29 cellular contexts compared by ENCODE assay signal in the genomic region with DNA sequence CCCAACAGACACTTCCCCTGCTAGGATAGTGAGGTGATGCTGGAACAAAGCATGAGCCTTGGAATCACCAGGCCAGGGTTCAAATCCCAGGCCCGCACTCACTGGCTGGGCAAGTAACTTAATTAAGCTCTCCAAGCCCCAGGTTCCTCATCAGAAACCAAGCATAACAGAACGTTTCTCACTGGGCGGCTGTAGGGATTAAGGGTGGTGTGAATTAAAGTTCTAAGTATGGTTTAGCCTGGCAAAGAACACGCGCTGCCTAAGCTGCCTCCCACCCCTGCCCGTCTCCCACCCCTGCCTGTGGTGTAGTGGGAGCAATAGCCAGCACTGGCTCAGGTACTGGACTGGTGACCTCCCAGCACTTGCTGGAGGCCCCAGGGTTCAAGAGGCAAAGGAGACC. TPM values are rescaled to one million over a fixed set of nuclear protein-coding genes. Genes with fewer than 3 reads are reported as not detected.
"Had no signal": no experiment of that assay in that cellular context is flagged by ENCODE, and none has a peak within 500 bp of the region (broad histone marks: within the 10 kb centered on the region; RNA-seq: fewer than 3 reads in every experiment).

No MANE protein-coding gene starts in this region.

- ATAC-seq: esophagus mucosa; gastrocnemius medialis; left lobe of liver; mucosa of descending colon; natural killer cell treated with Interleukin-12 subunit alpha and Interleukin-12 subunit beta and Interleukin-15 and Interleukin-18, amount 100 ng/mL, for 72 hours; pancreas; stimulated activated naive CD8-positive, alpha-beta T cell treated with anti-CD3 and anti-CD28 coated beads, Interleukin-15, amount 100 ng/mL, for 72 hours had no signal

- DNase-seq: effector CD8-positive, alpha-beta T cell; endodermal cell; foreskin fibroblast; gastrocnemius medialis; head of caudate nucleus; mucosa of descending colon; naive B cell; pancreas; sigmoid colon; stimulated activated CD4-positive, alpha-beta T cell treated with anti-CD3 and anti-CD28 coated beads, Interleukin-2, amount 100 ng/mL, for 24 hours; stimulated activated CD4-positive, alpha-beta T cell treated with anti-CD3 and anti-CD28 coated beads, Interleukin-4, amount 100 ng/mL, for 24 hours; stimulated activated naive CD4-positive, alpha-beta T cell; stimulated activated naive CD8-positive, alpha-beta T cell treated with anti-CD3 and anti-CD28 coated beads, Interleukin-15, amount 100 ng/mL, for 72 hours; thyroid gland had no signal

- H3K4me3 Mint-ChIP-seq: endodermal cell; memory B cell; mesothelial cell of epicardium; naive B cell; natural killer cell treated with Interleukin-12 subunit alpha and Interleukin-12 subunit beta and Interleukin-15 and Interleukin-18, amount 100 ng/mL, for 72 hours; neural crest cell; stimulated activated naive CD8-positive, alpha-beta T cell treated with anti-CD3 and anti-CD28 coated beads, Interleukin-15, amount 100 ng/mL, for 72 hours; type B pancreatic cell had no signal

- H3K9me3 Mint-ChIP-seq: endodermal cell; memory B cell; mesothelial cell of epicardium; naive B cell; natural killer cell treated with Interleukin-12 subunit alpha and Interleukin-12 subunit beta and Interleukin-15 and Interleukin-18, amount 100 ng/mL, for 72 hours; neural crest cell; stimulated activated naive CD8-positive, alpha-beta T cell treated with anti-CD3 and anti-CD28 coated beads, Interleukin-15, amount 100 ng/mL, for 72 hours; type B pancreatic cell had no signal

- H3K36me3 Mint-ChIP-seq: natural killer cell treated with Interleukin-12 subunit alpha and Interleukin-12 subunit beta and Interleukin-15 and Interleukin-18, amount 100 ng/mL, for 72 hours had no signal

- H3K27ac Mint-ChIP-seq: endodermal cell; memory B cell; mesothelial cell of epicardium; naive B cell; natural killer cell treated with Interleukin-12 subunit alpha and Interleukin-12 subunit beta and Interleukin-15 and Interleukin-18, amount 100 ng/mL, for 72 hours; progenitor cell of endocrine pancreas; stimulated activated naive CD8-positive, alpha-beta T cell treated with anti-CD3 and anti-CD28 coated beads, Interleukin-15, amount 100 ng/mL, for 72 hours; type B pancreatic cell had no signal

- H3K27me3 ChIP-seq: gastrocnemius medialis, neutrophil, pancreas, right atrium auricular region, sigmoid colon, thyroid gland had no signal

- H3K4me3 ChIP-seq: gastrocnemius medialis, lung, mucosa of descending colon, pancreas, right atrium auricular region, sigmoid colon, thyroid gland had no signal

- H3K9me3 ChIP-seq: gastrocnemius medialis, mucosa of descending colon, neutrophil, pancreas, right atrium auricular region, sigmoid colon, thyroid gland had no signal

- FAIRE-seq: colon, keratinocyte, pancreas had no signal

- H3K27me3 Mint-ChIP-seq: memory B cell; naive B cell; natural killer cell treated with Interleukin-12 subunit alpha and Interleukin-12 subunit beta and Interleukin-15 and Interleukin-18, amount 100 ng/mL, for 72 hours; progenitor cell of endocrine pancreas; stimulated activated naive CD8-positive, alpha-beta T cell treated with anti-CD3 and anti-CD28 coated beads, Interleukin-15, amount 100 ng/mL, for 72 hours; type B pancreatic cell had no signal

- H3K27ac ChIP-seq: epithelial cell of prostate, gastrocnemius medialis, neutrophil, pancreas, right atrium auricular region, thyroid gland had no signal

RNA-seq across cellular contexts. Expression of a gene that starts 16.7 kb away (rescaled TPM):
- total RNA-seq: skeletal muscle tissue had no signal
